ENCODE assay signal across 15 cellular contexts in the genomic region with DNA sequence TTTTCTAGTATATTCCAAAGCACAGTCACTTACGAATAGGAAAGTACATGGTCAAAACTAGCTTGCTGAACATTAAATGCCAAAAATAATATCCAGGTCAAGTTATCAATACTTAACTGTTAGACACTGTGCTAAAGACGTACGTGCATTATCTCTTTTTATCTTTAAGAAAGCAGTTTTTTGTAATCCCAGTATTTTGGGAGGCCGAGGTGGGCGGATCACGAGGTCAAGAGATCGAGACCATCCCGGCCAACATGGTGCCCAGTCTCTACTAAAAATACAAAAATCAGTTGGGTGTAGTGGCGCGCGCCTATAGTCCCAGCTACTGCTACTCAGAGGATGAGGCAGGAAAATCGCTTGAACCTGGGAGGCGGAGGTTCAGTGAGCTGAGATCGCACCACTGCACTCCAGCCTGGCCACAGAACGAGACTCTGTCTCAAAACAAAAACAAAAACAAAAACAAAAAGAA. TPM values are rescaled to one million over a fixed set of nuclear protein-coding genes. Genes with fewer than 3 reads are reported as not detected.
DNase-seq lines count a peak whose midpoint lies in the region; ATAC-seq and TF ChIP-seq lines count a peak whose summit lies in the region.
"Had no signal": no experiment of that assay in that cellular context is flagged by ENCODE, and none has a peak within 500 bp of the region (broad histone marks: within the 10 kb centered on the region; RNA-seq: fewer than 3 reads in every experiment).

No MANE protein-coding gene starts in this region.

- H3K27ac Mint-ChIP-seq in activated naive CD4-positive, alpha-beta T cell treated with anti-CD3 and anti-CD28 coated beads, Interleukin-2, amount 10 ng/mL, durations not matched to agents 7 days and 5 days: no peak overlapping the region
- H3K27ac Mint-ChIP-seq in stimulated activated naive CD8-positive, alpha-beta T cell treated with anti-CD3 and anti-CD28 coated beads, Interleukin-15, amount 100 ng/mL, for 72 hours: peak overlapping the region; percentile 99 to 100
- H3K27ac Mint-ChIP-seq in CD4-positive, alpha-beta memory T cell: peak overlapping the region in 2 of 7 donors; percentile 42 to 55
- H3K27ac Mint-ChIP-seq: T-helper 17 cell had no signal

- POLR2A ChIA-PET in CD4-positive, alpha-beta memory T cell (lab: Charles Lee; ENCODE audit: partially characterized antibody): interaction anchor here (1.1 kb wide), 1 partner anchor 314 kb away, joined by 3 read pairs; no protein-coding TSS in a partner anchor

- peaks cover 20% of the 10 kb centered on the region for H3K36me3 Mint-ChIP-seq in activated naive CD4-positive, alpha-beta T cell treated with anti-CD3 and anti-CD28 coated beads, Interleukin-2, amount 10 ng/mL, durations not matched to agents 7 days and 5 days
- H3K36me3 Mint-ChIP-seq in CD4-positive, alpha-beta memory T cell: peaks cover 13 to 32% of the 10 kb centered on the region in 2 donors

- H3K27ac ChIP-seq in SK-N-MC (peak overlapping the region; percentile 73; the same call in 1 of the 2 replicates), iPS-20b (ENCODE audit: low read length) (no peak overlapping the region), ascending aorta (no peak overlapping the region)
- no peak overlapping the region for H3K27ac ChIP-seq in CD4-positive, alpha-beta memory T cell (ENCODE audit: low read depth, low read length)
- H3K27ac ChIP-seq: thoracic aorta had no signal

- no peak for ATAC-seq in stimulated activated naive CD8-positive, alpha-beta T cell treated with anti-CD3 and anti-CD28 coated beads, Interleukin-15, amount 100 ng/mL, for 72 hours
- ATAC-seq: T-helper 17 cell had no signal

- TF ChIP-seq CTCF in GM10266 (IDR thresholded peaks at IDR 0.05; ENCODE audit: control insufficient read depth, insufficient read depth, low read depth, missing control alignments): no peak
- no peak for TF ChIP-seq CTCF in ascending aorta (IDR thresholded peaks at IDR 0.05)

- no peaks in the 10 kb centered on the region for H3K9me3 Mint-ChIP-seq in activated naive CD4-positive, alpha-beta T cell treated with anti-CD3 and anti-CD28 coated beads, Interleukin-2, amount 10 ng/mL, durations not matched to agents 7 days and 5 days
- no peaks in the 10 kb centered on the region for H3K9me3 Mint-ChIP-seq in stimulated activated naive CD8-positive, alpha-beta T cell treated with anti-CD3 and anti-CD28 coated beads, Interleukin-15, amount 100 ng/mL, for 72 hours
- H3K9me3 Mint-ChIP-seq in CD4-positive, alpha-beta memory T cell: peaks cover 0 to 3% (median 0%) of the 10 kb centered on the region in 8 donors

- H3K4me1 ChIP-seq in iPS-20b (ENCODE audit: insufficient read depth, low read length): peaks cover 3% of the 10 kb centered on the region; the same call in 1 of the 2 replicates
- H3K4me1 ChIP-seq in CD4-positive, alpha-beta memory T cell (ENCODE audit: insufficient read depth, low read length): peaks cover 24% of the 10 kb centered on the region
- H3K4me1 ChIP-seq in ascending aorta: peaks cover 0 to 13% of the 10 kb centered on the region in 2 donors

- H3K4me3 Mint-ChIP-seq in activated naive CD4-positive, alpha-beta T cell treated with anti-CD3 and anti-CD28 coated beads, Interleukin-2, amount 10 ng/mL, durations not matched to agents 7 days and 5 days: peak overlapping the region; percentile 21
- H3K4me3 Mint-ChIP-seq in stimulated activated naive CD8-positive, alpha-beta T cell treated with anti-CD3 and anti-CD28 coated beads, Interleukin-15, amount 100 ng/mL, for 72 hours: peak overlapping the region in 1 of 2 donors; percentile 94
- H3K4me3 Mint-ChIP-seq in CD4-positive, alpha-beta memory T cell: peak overlapping the region in 2 of 8 donors; percentile 25 to 57
- H3K4me3 Mint-ChIP-seq: T-helper 17 cell had no signal

- peaks cover 4% of the 10 kb centered on the region for H3K27me3 Mint-ChIP-seq in activated naive CD4-positive, alpha-beta T cell treated with anti-CD3 and anti-CD28 coated beads, Interleukin-2, amount 10 ng/mL, durations not matched to agents 7 days and 5 days
- no peaks in the 10 kb centered on the region for H3K27me3 Mint-ChIP-seq in stimulated activated naive CD8-positive, alpha-beta T cell treated with anti-CD3 and anti-CD28 coated beads, Interleukin-15, amount 100 ng/mL, for 72 hours
- peaks cover 0 to 3% of the 10 kb centered on the region in 2 donors for H3K27me3 Mint-ChIP-seq in CD4-positive, alpha-beta memory T cell
- H3K27me3 Mint-ChIP-seq: T-helper 17 cell had no signal

- H3K4me1 Mint-ChIP-seq in activated naive CD4-positive, alpha-beta T cell treated with anti-CD3 and anti-CD28 coated beads, Interleukin-2, amount 10 ng/mL, durations not matched to agents 7 days and 5 days: peaks cover 22% of the 10 kb centered on the region
- H3K4me1 Mint-ChIP-seq in stimulated activated naive CD8-positive, alpha-beta T cell treated with anti-CD3 and anti-CD28 coated beads, Interleukin-15, amount 100 ng/mL, for 72 hours: peaks cover 36% of the 10 kb centered on the region
- H3K4me1 Mint-ChIP-seq in CD4-positive, alpha-beta memory T cell: peaks cover 12 to 34% (median 20%) of the 10 kb centered on the region in 4 donors

- H3K9ac ChIP-seq in SK-N-MC (ENCODE audit: insufficient read length): no peak overlapping the region
- 0 out of 2 replicates have a peak overlapping the region, but pooled peaks have one; percentile 16 for H3K9ac ChIP-seq in iPS-20b (ENCODE audit: low read depth, low read length)

- H3K4me3 ChIP-seq in SK-N-MC (no peak overlapping the region), iPS-20b (ENCODE audit: low read length) (no peak overlapping the region), ascending aorta (no peak overlapping the region)
- no peak overlapping the region for H3K4me3 ChIP-seq in CD4-positive, alpha-beta memory T cell (ENCODE audit: low read length in 2 of 2)
- H3K4me3 ChIP-seq: thoracic aorta had no signal

- H3K36me3 ChIP-seq in SK-N-MC (ENCODE audit: insufficient read depth, low read length) (peaks cover 19% of the 10 kb centered on the region), iPS-20b (ENCODE audit: insufficient read depth, low read depth, low read length) (peaks cover 16% of the 10 kb centered on the region), ascending aorta (peaks cover 6 to 12% of the 10 kb centered on the region in 2 donors)
- peaks cover 7% of the 10 kb centered on the region for H3K36me3 ChIP-seq in CD4-positive, alpha-beta memory T cell (ENCODE audit: insufficient read depth, low read length)

- intact Hi-C loops in CD4-positive, alpha-beta memory T cell (cut with micrococcal nuclease): loop anchor here (5.0 to 10.0 kb wide), 2 partner anchors 472 to 1309 kb away; a partner anchor contains a TSS
- intact Hi-C loops in ascending aorta (cut with DNase I): loop anchor here (5.0 kb wide), 2 partner anchors 382 to 472 kb away; a partner anchor contains a TSS

- H3K27me3 ChIP-seq in iPS-20b (ENCODE audit: insufficient read depth, low read length) (no peaks in the 10 kb centered on the region), ascending aorta (no peaks in the 10 kb centered on the region)
- H3K27me3 ChIP-seq in CD4-positive, alpha-beta memory T cell (ENCODE audit: insufficient read depth, low read length): no peaks in the 10 kb centered on the region

- H3K9me3 ChIP-seq in SK-N-MC (ENCODE audit: low read depth, low read length) (no peaks in the 10 kb centered on the region), iPS-20b (ENCODE audit: insufficient read depth, low read depth, low read length) (no peaks in the 10 kb centered on the region), ascending aorta (no peaks in the 10 kb centered on the region)
- no peaks in the 10 kb centered on the region for H3K9me3 ChIP-seq in CD4-positive, alpha-beta memory T cell (ENCODE audit: control insufficient read depth in 1 of 2, low read length in 2 of 2)
- H3K9me3 ChIP-seq: thoracic aorta had no signal

- DNase-seq in activated naive CD4-positive, alpha-beta T cell treated with anti-CD3 and anti-CD28 coated beads, Interleukin-2, amount 10 ng/mL, durations not matched to agents 7 days and 5 days: no peak
- no peak for DNase-seq in activated naive CD4-positive, alpha-beta T cell treated with anti-CD3 and anti-CD28 coated beads, Interleukin-2, amount 50 U/mL, for 16 hours
- DNase-seq in SK-N-MC (ENCODE audit: low read depth, low spot score) (no peak), GM10266 (ENCODE audit: extremely low spot score) (no peak), ascending aorta (ENCODE audit: low spot score in 2 of 2) (no peak)
- no peak for DNase-seq in stimulated activated naive CD8-positive, alpha-beta T cell treated with anti-CD3 and anti-CD28 coated beads, Interleukin-15, amount 100 ng/mL, for 72 hours
- DNase-seq in CD4-positive, alpha-beta memory T cell: no peak
- DNase-seq: activated CD4-positive, CD25-positive, alpha-beta regulatory T cell treated with anti-CD3 and anti-CD28 coated beads, Interleukin-2, amount 50 U/mL, for 72 hours; effector CD4-positive, alpha-beta T cell; hypothalamus; NCI-H187; NCI-H510A; T-helper 17 cell had no signal

- CTCF ChIA-PET in activated naive CD4-positive, alpha-beta T cell treated with anti-CD3 and anti-CD28 coated beads, Interleukin-2, amount 10 ng/mL, durations not matched to agents 7 days and 5 days (lab: Charles Lee): interaction anchor here (1.1 kb wide), 1 partner anchor 12 kb away, joined by 5 read pairs; no protein-coding TSS in a partner anchor
- CTCF ChIA-PET in CD4-positive, alpha-beta memory T cell (lab: Charles Lee; ENCODE audit: partially characterized antibody): no interaction called here

RNA-seq across cellular contexts. Expression of a gene that starts 2.7 kb away (rescaled TPM):
- total RNA-seq in CD4-positive, alpha-beta memory T cell: 100 to 1,000 TPM; 147 to 154 TPM
- 100 to 1,000 TPM; 194 to 253 TPM for polyA plus RNA-seq in CD4-positive, alpha-beta memory T cell
- total RNA-seq in ascending aorta: 133 TPM

RNA-seq across cellular contexts. Expression of a gene that starts 17.8 kb away (rescaled TPM):
- total RNA-seq in CD4-positive, alpha-beta memory T cell: 10 to 100 TPM; 67.8 to 76.4 TPM
- 10 to 100 TPM; 45.6 to 59.2 TPM for polyA plus RNA-seq in CD4-positive, alpha-beta memory T cell
- 18.9 TPM for total RNA-seq in ascending aorta

RNA-seq across cellular contexts. Expression of a gene that starts 43.5 kb away (rescaled TPM):
- 10 to 100 TPM; 12.2 to 13.5 TPM for total RNA-seq in CD4-positive, alpha-beta memory T cell
- polyA plus RNA-seq in CD4-positive, alpha-beta memory T cell: 10 to 100 TPM; 35.9 to 43.3 TPM
- 20.4 TPM for total RNA-seq in ascending aorta

RNA-seq across cellular contexts. Expression of a gene that starts 54.2 kb away (rescaled TPM):
- total RNA-seq in CD4-positive, alpha-beta memory T cell: 10 to 100 TPM; 49.2 TPM
- 10 to 100 TPM; 62.3 to 66.1 TPM for polyA plus RNA-seq in CD4-positive, alpha-beta memory T cell
- 33.8 TPM for total RNA-seq in ascending aorta
